16 cellular contexts compared by ENCODE assay signal in the genomic region with DNA sequence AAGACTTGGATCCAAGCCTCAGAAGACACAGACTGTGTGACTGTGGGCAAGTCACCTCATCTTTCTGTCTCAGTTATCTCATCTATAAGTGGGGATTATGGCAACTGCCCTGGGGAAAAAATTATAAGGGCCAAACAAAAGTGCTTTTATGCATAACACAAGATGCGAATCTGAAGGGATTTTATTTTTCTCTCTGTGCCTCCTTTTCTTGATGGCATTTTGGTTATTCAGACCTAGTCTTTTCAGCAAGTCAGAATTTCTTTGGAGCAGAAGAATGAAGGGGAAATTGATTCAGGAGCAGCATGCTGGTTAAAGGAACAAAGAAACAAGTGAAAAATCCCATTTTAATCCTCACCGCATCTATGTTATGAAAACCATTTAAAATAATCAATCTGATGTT.
"Had no signal": no experiment of that assay in that cellular context is flagged by ENCODE, and none has a peak within 500 bp of the region (broad histone marks: within the 10 kb centered on the region; RNA-seq: fewer than 3 reads in every experiment).

No MANE protein-coding gene starts in this region.

- H3K4me3 ChIP-seq: coronary artery, tibial artery had no signal

- H3K9me3 Mint-ChIP-seq: activated B cell treated with CpG ODN at 0.5 μM for 24 hours; activated naive CD4-positive, alpha-beta T cell treated with anti-CD3 and anti-CD28 coated beads for 36 hours; activated T-cell treated with anti-CD3 and anti-CD28 coated beads, Interleukin-2, amount 50 U/mL, for 24 hours; activated T-helper 2 cell treated with anti-CD3 and anti-CD28 coated beads, Interferon-gamma antibody, Interleukin-2, Interleukin-4, amounts not matched to agents 10 μg/mL and 5 μg/mL and 100 μg/mL, durations not matched to agents 14 hours and 24 hours and 36 hours; natural killer cell; T-helper 2 cell treated with Interferon-gamma antibody and Interleukin-4, amounts not matched to agents 5 μg/mL and 100 μg/mL, for 36 hours had no signal

- H3K36me3 Mint-ChIP-seq: natural killer cell had no signal

- H3K4me3 Mint-ChIP-seq: activated B cell treated with CpG ODN at 0.5 μM for 24 hours; activated CD4-positive, alpha-beta memory T cell treated with anti-CD3 and anti-CD28 coated beads, Interleukin-2, amount 10 ng/mL, durations not matched to agents 7 days and 5 days; activated naive CD4-positive, alpha-beta T cell treated with anti-CD3 and anti-CD28 coated beads for 36 hours; activated T-cell treated with anti-CD3 and anti-CD28 coated beads, Interleukin-2, amount 50 U/mL, for 24 hours; natural killer cell; T-helper 2 cell treated with Interferon-gamma antibody and Interleukin-4, amounts not matched to agents 5 μg/mL and 100 μg/mL, for 36 hours had no signal

- H3K9me3 ChIP-seq: tibial artery had no signal

- H3K27me3 ChIP-seq: tibial artery had no signal

- DNase-seq: activated B cell treated with CpG ODN at 0.5 μM for 24 hours; activated CD4-positive, alpha-beta memory T cell treated with anti-CD3 and anti-CD28 coated beads, Interleukin-2, amount 10 ng/mL, durations not matched to agents 7 days and 5 days; activated CD4-positive, alpha-beta T cell treated with anti-CD3 and anti-CD28 coated beads for 48 hours; activated naive CD4-positive, alpha-beta T cell treated with anti-CD3 and anti-CD28 coated beads for 36 hours; activated T-cell treated with anti-CD3 and anti-CD28 coated beads, Interleukin-2, amount 50 U/mL, for 24 hours; anterior cingulate cortex; mesendoderm; natural killer cell; nucleus accumbens; retina; stimulated activated CD4-positive, alpha-beta T cell treated with anti-CD3 and anti-CD28 coated beads, Interleukin-2, amount 100 ng/mL, for 24 hours; stimulated activated naive CD4-positive, alpha-beta T cell treated with Interleukin-2 at 50 U/mL for 16 hours; tibial artery had no signal

- H3K27me3 Mint-ChIP-seq: activated CD4-positive, alpha-beta memory T cell treated with anti-CD3 and anti-CD28 coated beads, Interleukin-2, amount 10 ng/mL, durations not matched to agents 7 days and 5 days; activated T-cell treated with anti-CD3 and anti-CD28 coated beads, Interleukin-2, amount 50 U/mL, for 24 hours had no signal

- ATAC-seq: natural killer cell had no signal

- H3K27ac Mint-ChIP-seq: activated B cell treated with CpG ODN at 0.5 μM for 24 hours; activated CD4-positive, alpha-beta memory T cell treated with anti-CD3 and anti-CD28 coated beads, Interleukin-2, amount 10 ng/mL, durations not matched to agents 7 days and 5 days; activated naive CD4-positive, alpha-beta T cell treated with anti-CD3 and anti-CD28 coated beads for 36 hours; activated T-cell treated with anti-CD3 and anti-CD28 coated beads, Interleukin-2, amount 50 U/mL, for 24 hours; activated T-helper 2 cell treated with anti-CD3 and anti-CD28 coated beads, Interferon-gamma antibody, Interleukin-2, Interleukin-4, amounts not matched to agents 10 μg/mL and 5 μg/mL and 100 μg/mL, durations not matched to agents 14 hours and 24 hours and 36 hours; natural killer cell; T-helper 2 cell treated with Interferon-gamma antibody and Interleukin-4, amounts not matched to agents 5 μg/mL and 100 μg/mL, for 36 hours had no signal

- H3K4me1 Mint-ChIP-seq: activated B cell treated with CpG ODN at 0.5 μM for 24 hours; activated CD4-positive, alpha-beta memory T cell treated with anti-CD3 and anti-CD28 coated beads, Interleukin-2, amount 10 ng/mL, durations not matched to agents 7 days and 5 days had no signal

- H3K36me3 ChIP-seq: tibial artery had no signal
